ENCODE assay signal across 2 cellular contexts in the genomic region with DNA sequence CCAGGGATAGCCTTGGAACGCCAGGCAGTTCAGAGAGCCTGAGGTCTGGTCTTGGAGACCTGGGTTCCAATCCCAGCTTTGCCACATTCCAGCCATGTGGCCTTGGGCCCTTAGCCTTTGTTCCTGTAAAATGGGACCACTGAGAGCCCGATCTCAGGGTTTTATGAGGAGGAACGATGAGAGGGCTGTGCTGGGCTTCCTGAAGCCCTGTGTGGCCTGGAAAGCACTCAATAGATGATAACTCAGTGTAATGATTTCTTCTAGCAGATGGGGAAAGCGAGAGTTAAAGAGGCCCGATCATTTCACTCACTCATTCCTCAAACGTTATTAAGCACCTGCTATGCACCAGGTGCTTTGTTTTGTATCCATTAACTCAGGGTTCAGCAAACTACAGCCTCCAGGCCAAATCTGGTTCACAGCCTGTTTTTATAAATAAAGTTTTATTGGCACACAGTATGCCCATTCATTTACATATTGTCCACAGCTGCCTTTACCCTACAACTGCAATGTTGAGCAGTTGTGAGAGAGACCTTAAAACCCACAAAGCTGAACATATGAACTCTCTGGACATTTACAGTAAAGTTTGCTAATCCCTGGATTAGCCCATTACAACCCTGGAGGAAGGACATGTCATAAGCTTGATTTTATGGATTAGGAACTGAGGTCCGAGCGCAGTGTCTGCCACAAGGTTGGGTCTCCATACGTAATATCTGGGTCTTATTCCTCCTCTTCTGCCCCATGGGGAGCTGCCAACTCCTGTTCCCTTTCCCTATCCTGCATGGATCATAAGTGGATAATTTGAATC.
TF ChIP-seq lines count a peak whose summit lies in the region.

No MANE protein-coding gene starts in this region.

TF ChIP-seq in GM23338, 12 proteins besides CTCF, POLR2A, EP300 and RAD21 (continued from another document):
- TF ChIP-seq ETS1 (IDR thresholded peaks at IDR 0.05) (no peak), NANOG (IDR thresholded peaks at IDR 0.05; ENCODE audit: borderline replicate concordance) (no peak), POLR2AphosphoS5 (IDR thresholded peaks at IDR 0.05; ENCODE audit: low read depth) (no peak)

TF ChIP-seq in HepG2, 621 proteins besides CTCF, POLR2A, EP300 and RAD21 (continued from another document):
- TF ChIP-seq ZNF629 (CRISPR knock-in tag; conservative IDR thresholded peaks at IDR 0.05) = peak; percentile 93
- TF ChIP-seq ZNF878 (CRISPR knock-in tag; IDR thresholded peaks at IDR 0.05) = no peak
- TF ChIP-seq ZNF580 (CRISPR knock-in tag; IDR thresholded peaks at IDR 0.05; ENCODE audit: borderline replicate concordance, low read depth) = 0 out of 2 replicates have a peak, but pooled peaks have one; percentile 7
- TF ChIP-seq, protein P1, sequence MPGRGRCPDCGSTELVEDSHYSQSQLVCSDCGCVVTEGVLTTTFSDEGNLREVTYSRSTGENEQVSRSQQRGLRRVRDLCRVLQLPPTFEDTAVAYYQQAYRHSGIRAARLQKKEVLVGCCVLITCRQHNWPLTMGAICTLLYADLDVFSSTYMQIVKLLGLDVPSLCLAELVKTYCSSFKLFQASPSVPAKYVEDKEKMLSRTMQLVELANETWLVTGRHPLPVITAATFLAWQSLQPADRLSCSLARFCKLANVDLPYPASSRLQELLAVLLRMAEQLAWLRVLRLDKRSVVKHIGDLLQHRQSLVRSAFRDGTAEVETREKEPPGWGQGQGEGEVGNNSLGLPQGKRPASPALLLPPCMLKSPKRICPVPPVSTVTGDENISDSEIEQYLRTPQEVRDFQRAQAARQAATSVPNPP (CRISPR knock-in tag; IDR thresholded peaks at IDR 0.05) = no peak
- TF ChIP-seq, protein P2, sequence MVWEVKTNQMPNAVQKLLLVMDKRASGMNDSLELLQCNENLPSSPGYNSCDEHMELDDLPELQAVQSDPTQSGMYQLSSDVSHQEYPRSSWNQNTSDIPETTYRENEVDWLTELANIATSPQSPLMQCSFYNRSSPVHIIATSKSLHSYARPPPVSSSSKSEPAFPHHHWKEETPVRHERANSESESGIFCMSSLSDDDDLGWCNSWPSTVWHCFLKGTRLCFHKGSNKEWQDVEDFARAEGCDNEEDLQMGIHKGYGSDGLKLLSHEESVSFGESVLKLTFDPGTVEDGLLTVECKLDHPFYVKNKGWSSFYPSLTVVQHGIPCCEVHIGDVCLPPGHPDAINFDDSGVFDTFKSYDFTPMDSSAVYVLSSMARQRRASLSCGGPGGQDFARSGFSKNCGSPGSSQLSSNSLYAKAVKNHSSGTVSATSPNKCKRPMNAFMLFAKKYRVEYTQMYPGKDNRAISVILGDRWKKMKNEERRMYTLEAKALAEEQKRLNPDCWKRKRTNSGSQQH (CRISPR knock-in tag; IDR thresholded peaks at IDR 0.05; ENCODE audit: low read depth) = no peak
- TF ChIP-seq, protein P3, sequence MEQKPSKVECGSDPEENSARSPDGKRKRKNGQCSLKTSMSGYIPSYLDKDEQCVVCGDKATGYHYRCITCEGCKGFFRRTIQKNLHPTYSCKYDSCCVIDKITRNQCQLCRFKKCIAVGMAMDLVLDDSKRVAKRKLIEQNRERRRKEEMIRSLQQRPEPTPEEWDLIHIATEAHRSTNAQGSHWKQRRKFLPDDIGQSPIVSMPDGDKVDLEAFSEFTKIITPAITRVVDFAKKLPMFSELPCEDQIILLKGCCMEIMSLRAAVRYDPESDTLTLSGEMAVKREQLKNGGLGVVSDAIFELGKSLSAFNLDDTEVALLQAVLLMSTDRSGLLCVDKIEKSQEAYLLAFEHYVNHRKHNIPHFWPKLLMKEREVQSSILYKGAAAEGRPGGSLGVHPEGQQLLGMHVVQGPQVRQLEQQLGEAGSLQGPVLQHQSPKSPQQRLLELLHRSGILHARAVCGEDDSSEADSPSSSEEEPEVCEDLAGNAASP (CRISPR knock-in tag; IDR thresholded peaks at IDR 0.05; ENCODE audit: borderline replicate concordance) = 0 out of 2 replicates have a peak, but pooled peaks have one; percentile 44
